15 cellular contexts compared by ENCODE assay signal in the genomic region with DNA sequence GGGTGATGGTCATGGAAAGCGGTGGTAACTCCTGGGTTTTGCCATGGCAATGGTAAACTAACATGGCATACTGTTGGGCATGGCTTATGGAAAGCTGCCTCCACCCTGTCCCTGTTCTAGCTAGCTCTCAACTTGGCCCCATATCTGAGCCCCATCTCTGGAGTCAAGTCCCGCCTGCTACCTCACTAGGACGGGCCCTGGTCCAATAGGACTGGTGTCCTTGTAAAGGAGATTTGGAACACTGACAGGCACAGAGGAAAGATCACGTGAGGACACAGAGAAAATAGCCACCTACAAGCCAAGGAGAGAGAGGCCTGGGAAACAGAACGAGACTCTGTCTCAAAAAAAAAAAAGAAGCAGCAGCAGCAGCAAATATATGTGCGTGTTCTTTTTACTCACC. TPM values are rescaled to one million over a fixed set of nuclear protein-coding genes. Genes with fewer than 3 reads are reported as not detected.
DNase-seq lines count a peak whose midpoint lies in the region; ATAC-seq and TF ChIP-seq lines count a peak whose summit lies in the region.
"Had no signal": no experiment of that assay in that cellular context is flagged by ENCODE, and none has a peak within 500 bp of the region (broad histone marks: within the 10 kb centered on the region; RNA-seq: fewer than 3 reads in every experiment).

No MANE protein-coding gene starts in this region.

- H3T11ph ChIP-seq in H9 (ENCODE audit: low read length), result no peak overlapping the region

- H4K20me1 ChIP-seq in H9 (ENCODE audit: control insufficient read depth, insufficient read depth, insufficient read length) (no peaks in the 10 kb centered on the region), SU-DHL-6 (ENCODE audit: low read depth, low read length) (no peaks in the 10 kb centered on the region)
- H4K20me1 ChIP-seq: BLaER1 treated with 17β-estradiol and CSF1 and Interleukin-3, amounts not matched to agents 10 nM and 100 nM had no signal

- H4K8ac ChIP-seq in H9 (replicated peaks; ENCODE audit: insufficient read length, low read depth, low read length) (no peak overlapping the region), trophoblast cell (ENCODE audit: low read depth, low read length) (no peak overlapping the region)

- H2BK12ac ChIP-seq in H9 (ENCODE audit: insufficient read length, low read depth, low read length) (no peak overlapping the region), trophoblast cell (ENCODE audit: low read length) (no peak overlapping the region)

- no peaks in the 10 kb centered on the region for H3K23me2 ChIP-seq in H9 (ENCODE audit: insufficient read length, low read depth, low read length, poor library complexity, severe bottlenecking)

- H3K14ac ChIP-seq in H9 (ENCODE audit: insufficient read depth, low read length) (no peak overlapping the region), trophoblast cell (ENCODE audit: low read length) (no peak overlapping the region)

- WGBS in H9 (ENCODE audit: extremely low coverage, insufficient read length, low lambda C conversion rate), result no CpG with 5 or more reads among the region's 6 CpGs
- WGBS in heart right ventricle, 2 donors, result 64 to 67% methylated on average over 6 of the region's 6 CpGs
- WGBS in trophoblast cell (ENCODE audit: extremely low coverage, insufficient coverage, insufficient read length), result no CpG with 5 or more reads among the region's 6 CpGs

- H3K9ac ChIP-seq in H9 (ENCODE audit: extremely low read depth, insufficient read length, low read length), result no peak overlapping the region
- no peak overlapping the region for H3K9ac ChIP-seq in SU-DHL-6 (ENCODE audit: low read length)
- H3K9ac ChIP-seq in trophoblast cell (ENCODE audit: low read length), result peak overlapping the region; percentile 33
- H3K9ac ChIP-seq: BLaER1 treated with 17β-estradiol and CSF1 and Interleukin-3, amounts not matched to agents 10 nM and 100 nM; GM23248 had no signal

- H3K27me3 ChIP-seq in H9 (ENCODE audit: insufficient read depth, low read length), result no peaks in the 10 kb centered on the region
- no peaks in the 10 kb centered on the region for H3K27me3 ChIP-seq in SU-DHL-6 (ENCODE audit: low read length)
- no peaks in the 10 kb centered on the region for H3K27me3 ChIP-seq in heart right ventricle
- no peaks in the 10 kb centered on the region for H3K27me3 ChIP-seq in trophoblast cell (ENCODE audit: insufficient read depth, low read length)
- H3K27me3 ChIP-seq: BLaER1 treated with 17β-estradiol and CSF1 and Interleukin-3, amounts not matched to agents 10 nM and 100 nM had no signal

- H2BK120ac ChIP-seq in H9 (ENCODE audit: low read depth, low read length, poor library complexity, severe bottlenecking) (no peak overlapping the region), trophoblast cell (ENCODE audit: insufficient read depth, low read length, poor library complexity) (no peak overlapping the region)

- no peak overlapping the region for H2AFZ ChIP-seq in H9 (ENCODE audit: low read length)
- no peak overlapping the region for H2AFZ ChIP-seq in SU-DHL-6 (ENCODE audit: low read depth, low read length, severe bottlenecking)
- H2AFZ ChIP-seq in trophoblast cell (ENCODE audit: insufficient read depth, low read length, poor library complexity), result no peak overlapping the region
- H2AFZ ChIP-seq: GM23248 had no signal

- H3K4ac ChIP-seq in H9 (ENCODE audit: low read depth, low read length), result no peak overlapping the region
- H3K4ac ChIP-seq in trophoblast cell (ENCODE audit: low read depth, low read length), result no peak overlapping the region

- H3K56ac ChIP-seq in H9 (ENCODE audit: insufficient read length, low read depth, low read length), result no peak overlapping the region

- ATAC-seq in heart right ventricle, result peak in 7 of 8 donors; percentile 59 to 93 (median 76)
- no peak for ATAC-seq in omental fat pad (ENCODE audit: low FRiP score)
- ATAC-seq: CD8-positive, alpha-beta T cell; GM12878 had no signal

- peaks cover 40% of the 10 kb centered on the region for H3F3A ChIP-seq in SU-DHL-6 (ENCODE audit: insufficient read depth)

- H3K18ac ChIP-seq in H9 (ENCODE audit: insufficient read length, low read depth, low read length), result no peak overlapping the region
- H3K18ac ChIP-seq in trophoblast cell (ENCODE audit: low read length), result no peak overlapping the region

- H3K79me1 ChIP-seq in H9 (ENCODE audit: insufficient read depth, low read depth, low read length, poor library complexity, severe bottlenecking), result no peaks in the 10 kb centered on the region
- no peaks in the 10 kb centered on the region for H3K79me1 ChIP-seq in trophoblast cell (ENCODE audit: low read length)

- H3K27ac Mint-ChIP-seq in H9, result no peak overlapping the region
- H3K27ac Mint-ChIP-seq: B cell; CD8-positive, alpha-beta T cell had no signal

- peaks cover 27 to 37% (median 33%) of the 10 kb centered on the region in 3 experiments for H3K36me3 Mint-ChIP-seq in H9 (ENCODE audit: insufficient read depth in 1 of 3, low read depth in 3 of 3)

- no peak overlapping the region for H3K4me3 Mint-ChIP-seq in H9
- H3K4me3 Mint-ChIP-seq: B cell; CD8-positive, alpha-beta T cell had no signal

- H2BK20ac ChIP-seq in H9 (ENCODE audit: low read depth, low read length, poor library complexity, severe bottlenecking), result no peak overlapping the region

- H4K5ac ChIP-seq in H9 (ENCODE audit: insufficient read length, low read depth, low read length), result peak overlapping the region; percentile 63

- H2BK15ac ChIP-seq in H9 (ENCODE audit: low read depth, low read length), result no peak overlapping the region

- H2AK5ac ChIP-seq in H9 (ENCODE audit: insufficient read length, low read length) (no peak overlapping the region), trophoblast cell (ENCODE audit: low read length) (no peak overlapping the region)

- DNase-seq in H9 (no peak), heart right ventricle (peak in 1 of 2 donors; percentile 32), trophoblast cell (no peak), omental fat pad (ENCODE audit: low spot score) (no peak), NCI-H1694 (lab: John Stamatoyannopoulos, UW) (no peak), activated gamma-delta T cell treated with Interleukin-2 at 50 U/mL for 16 hours (no peak)
- DNase-seq: Calu3; CD8-positive, alpha-beta T cell; DMS79 treated with DMSO at 0.1 percent for 48 hours; GM23248; HCEC 1CT had no signal

- intact Hi-C loops in heart right ventricle (cut with DNase I), result no loop called here

- H3K4me3 ChIP-seq in SU-DHL-6 (ENCODE audit: insufficient read depth, low read length, poor library complexity, severe bottlenecking) (no peak overlapping the region), heart right ventricle (no peak overlapping the region), trophoblast cell (ENCODE audit: low read depth, low read length) (no peak overlapping the region)
- H3K4me3 ChIP-seq: BLaER1 treated with 17β-estradiol and CSF1 and Interleukin-3, amounts not matched to agents 10 nM and 100 nM; GM12878; GM23248 had no signal

- H3K4me2 ChIP-seq in H9 (ENCODE audit: insufficient read depth, insufficient read length, low read length), result no peak overlapping the region
- H3K4me2 ChIP-seq in SU-DHL-6 (ENCODE audit: low read depth, low read length, poor library complexity, severe bottlenecking), result no peak overlapping the region
- H3K4me2 ChIP-seq in trophoblast cell (ENCODE audit: low read length), result no peak overlapping the region
- H3K4me2 ChIP-seq: BLaER1 treated with 17β-estradiol and CSF1 and Interleukin-3, amounts not matched to agents 10 nM and 100 nM had no signal

- no peaks in the 10 kb centered on the region for H3K79me2 ChIP-seq in H9 (ENCODE audit: insufficient read depth, low read length)
- no peaks in the 10 kb centered on the region for H3K79me2 ChIP-seq in SU-DHL-6 (ENCODE audit: insufficient read depth, low read length)
- no peaks in the 10 kb centered on the region for H3K79me2 ChIP-seq in trophoblast cell (ENCODE audit: control insufficient read depth, insufficient read depth, low read length, poor library complexity)

- H3K4me1 Mint-ChIP-seq in H9, result no peaks in the 10 kb centered on the region

- H3K9me3 Mint-ChIP-seq in H9, result peaks cover 3 to 7% of the 10 kb centered on the region in 2 experiments; a peak in 2 of 5 replicates

- no peaks in the 10 kb centered on the region for H3K9me3 ChIP-seq in H9 (ENCODE audit: control insufficient read depth, low read depth, low read length)
- no peaks in the 10 kb centered on the region for H3K9me3 ChIP-seq in SU-DHL-6 (ENCODE audit: insufficient read depth, low read length)
- peaks cover 0 to 23% (median 7%) of the 10 kb centered on the region in 11 donors for H3K9me3 ChIP-seq in heart right ventricle
- H3K9me3 ChIP-seq in trophoblast cell (ENCODE audit: insufficient read depth, low read depth, low read length), result peaks cover 6% of the 10 kb centered on the region

- H3K36me3 ChIP-seq in SU-DHL-6 (ENCODE audit: low read length) (no peaks in the 10 kb centered on the region), heart right ventricle (no peaks in the 10 kb centered on the region), trophoblast cell (ENCODE audit: control insufficient read depth in 1 of 2, insufficient read depth in 2 of 2, low read length in 2 of 2) (no peaks in the 10 kb centered on the region)

- H3K27ac ChIP-seq in H9 (ENCODE audit: insufficient read length, low read depth, low read length) (no peak overlapping the region), SU-DHL-6 (ENCODE audit: low read depth, low read length) (peak overlapping the region; percentile 95; the same call in 1 of the 2 replicates), heart right ventricle (no peak overlapping the region), trophoblast cell (ENCODE audit: low read depth, low read length) (no peak overlapping the region)
- H3K27ac ChIP-seq: BLaER1 treated with 17β-estradiol and CSF1 and Interleukin-3, amounts not matched to agents 10 nM and 100 nM; GM23248 had no signal

- H3K4me1 ChIP-seq in H9 (ENCODE audit: insufficient read depth, low read length), result no peaks in the 10 kb centered on the region
- H3K4me1 ChIP-seq in heart right ventricle, result no peaks in the 10 kb centered on the region
- H3K4me1 ChIP-seq in trophoblast cell (ENCODE audit: control insufficient read depth in 1 of 2, insufficient read depth in 2 of 2, low read length in 2 of 2), result no peaks in the 10 kb centered on the region

- no peak overlapping the region for H4K91ac ChIP-seq in H9 (ENCODE audit: insufficient read length, low read depth, low read length)
- H4K91ac ChIP-seq in trophoblast cell (ENCODE audit: low read depth, low read length), result no peak overlapping the region

- no peaks in the 10 kb centered on the region for H3K27me3 Mint-ChIP-seq in H9 (ENCODE audit: low read depth)
- H3K27me3 Mint-ChIP-seq: B cell had no signal

- TF ChIP-seq CTCF in H9 (conservative IDR thresholded peaks at IDR 0.05), result no peak
- no peak for TF ChIP-seq CTCF in SU-DHL-6 (IDR thresholded peaks at IDR 0.05; ENCODE audit: insufficient read depth, low read length, poor library complexity, severe bottlenecking)
- TF ChIP-seq CTCF in heart right ventricle (IDR thresholded peaks at IDR 0.05), result no peak
- no peak for TF ChIP-seq CTCF in omental fat pad (IDR thresholded peaks at IDR 0.05)

- H4K12ac ChIP-seq in trophoblast cell (ENCODE audit: low read depth, low read length), result no peak overlapping the region

- H2BK5ac ChIP-seq in H9 (ENCODE audit: insufficient read length, low read length) (no peak overlapping the region), trophoblast cell (ENCODE audit: low read depth, low read length, poor library complexity) (no peak overlapping the region)

- H3K23ac ChIP-seq in H9 (ENCODE audit: insufficient read length, low read depth, low read length) (no peak overlapping the region), trophoblast cell (ENCODE audit: low read length) (no peak overlapping the region)

- H3K9me2 ChIP-seq in SU-DHL-6 (replicated peaks; ENCODE audit: insufficient read depth, low read length), result no peaks in the 10 kb centered on the region

RNA-seq across cellular contexts. Expression of gene RNFT2, which starts 59.8 kb away (rescaled TPM):
- 29.5 and 30.3 TPM in 2 replicates for total RNA-seq in H9 (2021)
- 1 to 10 TPM in 7 of 10 donors, under 1 TPM in 3; 0.53 to 2.2 (median 1.6) TPM for total RNA-seq in heart right ventricle
- 1 to 10 TPM in 1 of 2 donors, under 1 TPM in 1; 0.46 to 2.0 TPM for polyA plus RNA-seq in heart right ventricle
- 3.4 and 3.7 TPM in 2 replicates for polyA plus RNA-seq in trophoblast cell (2013)
- 1 to 10 TPM in 2 of 4 donors, under 1 TPM in 2; 0.37 to 2.5 (median 0.98) TPM for total RNA-seq in omental fat pad
